18 cellular contexts compared by ENCODE assay signal in genomic region chr14:32408018-32408417, GRCh38.
DNase-seq lines count a peak whose midpoint lies in the region; ATAC-seq, FAIRE-seq and TF ChIP-seq lines count a peak whose summit lies in the region.
"Had no signal": no experiment of that assay in that cellular context is flagged by ENCODE, and none has a peak within 500 bp of the region (broad histone marks: within the 10 kb centered on the region; RNA-seq: fewer than 3 reads in every experiment).

No MANE protein-coding gene starts in this region.

- no peaks in the 10 kb centered on the region for H3K79me1 ChIP-seq in H9 (ENCODE audit: insufficient read depth, low read depth, low read length, poor library complexity, severe bottlenecking)

- DNase-seq in NCI-H2171 treated with DMSO at 0.1 percent for 48 hours (lab: John Stamatoyannopoulos, UW) (peak; percentile 75), astrocyte (ENCODE audit: low read depth) (peak; percentile 37), left kidney (ENCODE audit: low read depth, low spot score) (peak; percentile 20), sigmoid colon (peak; percentile 74), NCI-H748 (lab: John Stamatoyannopoulos, UW; ENCODE audit: unreplicated experiment) (no peak), H9 (no peak)
- no peak for DNase-seq in activated effector memory CD4-positive, alpha-beta T cell treated with anti-CD3 and anti-CD28 coated beads, Interleukin-2, amount 50 U/mL, for 16 hours
- DNase-seq: activated CD4-positive, alpha-beta T cell treated with anti-CD3 and anti-CD28 coated beads for 36 hours; activated CD8-positive, alpha-beta memory T cell treated with anti-CD3 and anti-CD28 coated beads, Interleukin-2, amount 50 U/mL, for 48 hours; central memory CD4-positive, alpha-beta T cell; islet precursor cell; NCI-H1105 had no signal

- H3K79me2 ChIP-seq in astrocyte (ENCODE audit: insufficient read depth, low read length) (no peaks in the 10 kb centered on the region), H9 (ENCODE audit: insufficient read depth, low read length) (no peaks in the 10 kb centered on the region)

- H3K18ac ChIP-seq in H9 (ENCODE audit: insufficient read length, low read depth, low read length): no peak overlapping the region

- no peak overlapping the region for H2BK15ac ChIP-seq in H9 (ENCODE audit: low read depth, low read length)

- H3K9ac ChIP-seq in astrocyte (ENCODE audit: low read length) (no peak overlapping the region), H9 (ENCODE audit: extremely low read depth, insufficient read length, low read length) (no peak overlapping the region)

- H3K27me3 ChIP-seq in astrocyte (ENCODE audit: insufficient read depth, low read length): no peaks in the 10 kb centered on the region
- no peaks in the 10 kb centered on the region for H3K27me3 ChIP-seq in sigmoid colon
- H3K27me3 ChIP-seq in H9 (ENCODE audit: insufficient read depth, low read length): no peaks in the 10 kb centered on the region
- H3K27me3 ChIP-seq: gastroesophageal sphincter, SJSA1, suprapubic skin had no signal

- H2BK5ac ChIP-seq in H9 (ENCODE audit: insufficient read length, low read length): no peak overlapping the region

- H3K27ac Mint-ChIP-seq in astrocyte (ENCODE audit: unreplicated experiment): peak overlapping the region; percentile 29
- no peak overlapping the region; a peak in 1 of 7 replicates for H3K27ac Mint-ChIP-seq in H9
- H3K27ac Mint-ChIP-seq: activated CD4-positive, alpha-beta T cell treated with anti-CD3 and anti-CD28 coated beads for 36 hours; activated naive CD4-positive, alpha-beta T cell treated with anti-CD3 and anti-CD28 coated beads, Interleukin-2, amount 50 U/mL, for 24 hours had no signal

- H2BK12ac ChIP-seq in H9 (ENCODE audit: insufficient read length, low read depth, low read length): no peak overlapping the region

- H4K8ac ChIP-seq in H9 (replicated peaks; ENCODE audit: insufficient read length, low read depth, low read length): no peak overlapping the region

- TF ChIP-seq POLR2A in sigmoid colon (IDR thresholded peaks at IDR 0.05): no peak

- no peak for FAIRE-seq in astrocyte (lab: Jason Lieb, UNC)

- no peak overlapping the region for H3K4me3 Mint-ChIP-seq in astrocyte (ENCODE audit: unreplicated experiment)
- no peak overlapping the region for H3K4me3 Mint-ChIP-seq in H9
- H3K4me3 Mint-ChIP-seq: activated CD4-positive, alpha-beta T cell treated with anti-CD3 and anti-CD28 coated beads for 36 hours; activated naive CD4-positive, alpha-beta T cell treated with anti-CD3 and anti-CD28 coated beads, Interleukin-2, amount 50 U/mL, for 24 hours had no signal

- H4K91ac ChIP-seq in H9 (ENCODE audit: insufficient read length, low read depth, low read length): no peak overlapping the region

- TF ChIP-seq CTCF in astrocyte (IDR thresholded peaks at IDR 0.05; ENCODE audit: insufficient read depth, low read depth, low read length) (no peak), sigmoid colon (IDR thresholded peaks at IDR 0.05) (no peak), H9 (conservative IDR thresholded peaks at IDR 0.05) (no peak)

- no peak overlapping the region for H3K27ac ChIP-seq in astrocyte (ENCODE audit: low read depth, low read length)
- peak overlapping the region in 3 of 4 donors; percentile 74 to 83 (median 79) for H3K27ac ChIP-seq in sigmoid colon
- H3K27ac ChIP-seq in H9 (ENCODE audit: insufficient read length, low read depth, low read length): no peak overlapping the region
- H3K27ac ChIP-seq: prostate gland, SJSA1, suprapubic skin had no signal

- WGBS in sigmoid colon, 2 donors: 50 to 67% methylated on average over 3 of the region's 3 CpGs
- no CpG with 5 or more reads among the region's 3 CpGs for WGBS in H9 (ENCODE audit: extremely low coverage, insufficient read length, low lambda C conversion rate)

- ATAC-seq in GM19452 (IDR thresholded peaks at IDR 0.05; ENCODE audit: unreplicated experiment): no peak
- ATAC-seq: activated CD4-positive, alpha-beta T cell treated with anti-CD3 and anti-CD28 coated beads for 36 hours; gastroesophageal sphincter had no signal

- H3K36me3 Mint-ChIP-seq in astrocyte (ENCODE audit: low read depth, unreplicated experiment) (no peaks in the 10 kb centered on the region), H9 (ENCODE audit: insufficient read depth in 1 of 3, low read depth in 3 of 3) (no peaks in the 10 kb centered on the region)
- H3K36me3 Mint-ChIP-seq: activated naive CD4-positive, alpha-beta T cell treated with anti-CD3 and anti-CD28 coated beads, Interleukin-2, amount 50 U/mL, for 24 hours had no signal

- H3K4me2 ChIP-seq in astrocyte (ENCODE audit: low read length): no peak overlapping the region
- H3K4me2 ChIP-seq in H9 (ENCODE audit: insufficient read depth, insufficient read length, low read length): no peak overlapping the region

- H3K4me1 ChIP-seq in astrocyte (ENCODE audit: insufficient read depth, low read length) (peaks cover 9% of the 10 kb centered on the region), sigmoid colon (peaks cover 0 to 52% (median 29%) of the 10 kb centered on the region in 4 donors), H9 (ENCODE audit: insufficient read depth, low read length) (no peaks in the 10 kb centered on the region)
- H3K4me1 ChIP-seq: prostate gland, suprapubic skin had no signal

- H3K23me2 ChIP-seq in H9 (ENCODE audit: insufficient read length, low read depth, low read length, poor library complexity, severe bottlenecking): no peaks in the 10 kb centered on the region

- H3K4me3 ChIP-seq in astrocyte (ENCODE audit: insufficient read depth, low read depth, low read length) (no peak overlapping the region), sigmoid colon (no peak overlapping the region)
- H3K4me3 ChIP-seq: gastroesophageal sphincter, prostate gland, SJSA1, suprapubic skin had no signal

- no peak overlapping the region for H2AK5ac ChIP-seq in H9 (ENCODE audit: insufficient read length, low read length)

- H3K23ac ChIP-seq in H9 (ENCODE audit: insufficient read length, low read depth, low read length): no peak overlapping the region

- no peak overlapping the region for H2BK20ac ChIP-seq in H9 (ENCODE audit: low read depth, low read length, poor library complexity, severe bottlenecking)

- no peak overlapping the region for H2AFZ ChIP-seq in astrocyte (ENCODE audit: low read depth, low read length)
- no peak overlapping the region for H2AFZ ChIP-seq in H9 (ENCODE audit: low read length)

- H4K20me1 ChIP-seq in astrocyte (ENCODE audit: insufficient read depth, low read length) (no peaks in the 10 kb centered on the region), H9 (ENCODE audit: control insufficient read depth, insufficient read depth, insufficient read length) (no peaks in the 10 kb centered on the region)

- H3K9me3 ChIP-seq in astrocyte (ENCODE audit: insufficient read depth, low read depth, low read length) (no peaks in the 10 kb centered on the region), sigmoid colon (no peaks in the 10 kb centered on the region), H9 (ENCODE audit: control insufficient read depth, low read depth, low read length) (no peaks in the 10 kb centered on the region)
- H3K9me3 ChIP-seq: gastroesophageal sphincter, prostate gland, SJSA1, suprapubic skin had no signal

- no peak overlapping the region for H4K5ac ChIP-seq in H9 (ENCODE audit: insufficient read length, low read depth, low read length)

- no peak overlapping the region for H2BK120ac ChIP-seq in H9 (ENCODE audit: low read depth, low read length, poor library complexity, severe bottlenecking)

- H3K14ac ChIP-seq in H9 (ENCODE audit: insufficient read depth, low read length): no peak overlapping the region

- H3K27me3 Mint-ChIP-seq in astrocyte (ENCODE audit: low read depth, unreplicated experiment): no peaks in the 10 kb centered on the region
- H3K27me3 Mint-ChIP-seq in H9 (ENCODE audit: low read depth): no peaks in the 10 kb centered on the region
- H3K27me3 Mint-ChIP-seq: activated naive CD4-positive, alpha-beta T cell treated with anti-CD3 and anti-CD28 coated beads, Interleukin-2, amount 50 U/mL, for 24 hours had no signal

- intact Hi-C loops in sigmoid colon (cut with DNase I): loop anchor here (5.0 kb wide), 1 partner anchor 151 kb away; no protein-coding TSS in a partner anchor

- no peak overlapping the region for H3K56ac ChIP-seq in H9 (ENCODE audit: insufficient read length, low read depth, low read length)

- no peak overlapping the region for H3K4ac ChIP-seq in H9 (ENCODE audit: low read depth, low read length)

- TF ChIP-seq EP300 in sigmoid colon (IDR thresholded peaks at IDR 0.05): no peak

- H3K36me3 ChIP-seq in astrocyte (ENCODE audit: insufficient read depth, low read length) (no peaks in the 10 kb centered on the region), sigmoid colon (no peaks in the 10 kb centered on the region)
- H3K36me3 ChIP-seq: gastroesophageal sphincter, prostate gland, SJSA1, suprapubic skin had no signal

- no peak overlapping the region for H3T11ph ChIP-seq in H9 (ENCODE audit: low read length)

- H3K4me1 Mint-ChIP-seq in astrocyte (ENCODE audit: low read depth, unreplicated experiment): peaks cover 19% of the 10 kb centered on the region
- H3K4me1 Mint-ChIP-seq in H9: peaks cover 0 to 4% of the 10 kb centered on the region in 2 experiments; a peak in 2 of 4 replicates
- H3K4me1 Mint-ChIP-seq: activated CD4-positive, alpha-beta T cell treated with anti-CD3 and anti-CD28 coated beads for 36 hours; activated naive CD4-positive, alpha-beta T cell treated with anti-CD3 and anti-CD28 coated beads, Interleukin-2, amount 50 U/mL, for 24 hours had no signal

- no peaks in the 10 kb centered on the region for H3K9me3 Mint-ChIP-seq in astrocyte (ENCODE audit: unreplicated experiment)
- no peaks in the 10 kb centered on the region for H3K9me3 Mint-ChIP-seq in H9
- H3K9me3 Mint-ChIP-seq: activated naive CD4-positive, alpha-beta T cell treated with anti-CD3 and anti-CD28 coated beads, Interleukin-2, amount 50 U/mL, for 24 hours had no signal

Comparison
In these comparisons a context has a peak if more than half of its experiments do, and no peak if none do; other contexts are left out.
1. DNase-seq: peak in NCI-H2171 treated with DMSO at 0.1 percent for 48 hours (single experiment), astrocyte (single experiment), left kidney (single experiment) and sigmoid colon (single experiment); none in NCI-H748 (single experiment), H9 (single experiment) and activated effector memory CD4-positive, alpha-beta T cell treated with anti-CD3 and anti-CD28 coated beads, Interleukin-2, amount 50 U/mL, for 16 hours (single experiment).
2. H3K27ac ChIP-seq: peak in sigmoid colon (3 of 4); none in astrocyte (single experiment) and H9 (single experiment).